20 cellular contexts compared by ENCODE assay signal in the genomic region with DNA sequence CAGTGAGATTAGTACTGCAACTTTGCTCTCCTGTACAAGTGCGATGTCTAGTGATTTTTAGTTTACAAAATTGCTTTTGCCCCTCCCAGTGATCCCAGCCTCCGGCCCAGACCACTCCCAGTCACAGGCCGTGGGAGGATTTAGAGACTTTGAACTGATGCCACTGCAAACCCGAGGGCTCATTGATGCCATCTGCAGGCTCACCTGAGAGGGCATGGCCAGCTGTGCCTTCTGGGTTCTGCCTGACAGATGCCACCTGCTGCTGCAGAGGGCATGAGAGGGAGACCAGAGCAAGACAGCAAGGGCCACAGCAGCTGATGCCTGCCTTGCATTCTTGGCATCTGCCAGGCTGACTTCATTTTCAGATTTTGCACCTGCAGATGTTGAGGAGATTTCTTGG.
A peak's percentile ranks its signal among the peaks of the same experiment; 100 is the strongest.
DNase-seq lines count a peak whose midpoint lies in the region; ATAC-seq and TF ChIP-seq lines count a peak whose summit lies in the region.
"Had no signal": no experiment of that assay in that cellular context is flagged by ENCODE, and none has a peak within 500 bp of the region (broad histone marks: within the 10 kb centered on the region; RNA-seq: fewer than 3 reads in every experiment).

No MANE protein-coding gene starts in this region.

- no peaks in the 10 kb centered on the region for H3K36me3 ChIP-seq in gastroesophageal sphincter
- H3K36me3 ChIP-seq: MG63, Peyer's patch, right atrium auricular region had no signal

- H3K27me3 ChIP-seq in gastroesophageal sphincter, result no peaks in the 10 kb centered on the region
- H3K27me3 ChIP-seq: hepatocyte, MG63, Peyer's patch, right atrium auricular region had no signal

- H3K4me3 ChIP-seq in LNCaP clone FGC (ENCODE audit: low read depth, low read length) (no peak overlapping the region), gastroesophageal sphincter (no peak overlapping the region)
- H3K4me3 ChIP-seq: hepatocyte, MG63, Peyer's patch, right atrium auricular region had no signal

- peak; percentile 36 for ATAC-seq in esophagus mucosa
- ATAC-seq in gastroesophageal sphincter, result no peak
- ATAC-seq in HG02840 (IDR thresholded peaks at IDR 0.05; ENCODE audit: low FRiP score, unreplicated experiment), result no peak
- ATAC-seq: activated CD8-positive, alpha-beta T cell treated with anti-CD3 and anti-CD28 coated beads for 36 hours had no signal

- no peaks in the 10 kb centered on the region for H3K4me1 ChIP-seq in gastroesophageal sphincter
- H3K4me1 ChIP-seq: Peyer's patch, right atrium auricular region had no signal

- 13 to 39% methylated on average over 3 to 4 of the region's 4 CpGs for WGBS in gastroesophageal sphincter (ENCODE audit: low coverage in 1 of 2), 2 donors

- DNase-seq in DMS 273 treated with DMSO at 0.1 percent for 48 hours (lab: John Stamatoyannopoulos, UW), result peak; percentile 83
- DNase-seq in LNCaP clone FGC (ENCODE audit: low read depth), result peak; percentile 27
- peak; percentile 88 for DNase-seq in NCI-H69 (lab: John Stamatoyannopoulos, UW)
- DNase-seq in EL, result no peak
- DNase-seq in activated T-cell treated with anti-CD3 and anti-CD28 coated beads for 4 hours, result no peak
- DNase-seq: activated CD8-positive, alpha-beta T cell treated with anti-CD3 and anti-CD28 coated beads for 36 hours; activated naive CD4-positive, alpha-beta T cell treated with Interleukin-2 at 50 U/mL for 16 hours; activated T-cell treated with anti-CD3 and anti-CD28 coated beads, Interleukin-2, amount 50 U/mL, for 1 hour; anterior cingulate cortex; caudate nucleus; MG63; NCI-H2081 treated with DMSO at 0.1 percent for 48 hours; NK-92 treated with Interleukin-12 subunit alpha and Interleukin-12 subunit beta, amount 100 ng/mL, for 24 hours; nucleus accumbens; Peyer's patch had no signal

- no peaks in the 10 kb centered on the region for H3K9me3 ChIP-seq in gastroesophageal sphincter
- H3K9me3 ChIP-seq: MG63, Peyer's patch, right atrium auricular region had no signal

- no peak for TF ChIP-seq EP300 in gastroesophageal sphincter (IDR thresholded peaks at IDR 0.05)

- H3K27ac ChIP-seq in gastroesophageal sphincter, result no peak overlapping the region
- H3K27ac ChIP-seq: hepatocyte, Peyer's patch, right atrium auricular region had no signal

- TF ChIP-seq CTCF in LNCaP clone FGC (IDR thresholded peaks at IDR 0.05; ENCODE audit: control insufficient read depth, extremely low read depth, insufficient read depth), result peak; percentile 76
- no peak for TF ChIP-seq CTCF in gastroesophageal sphincter (IDR thresholded peaks at IDR 0.05)

- no peak for TF ChIP-seq POLR2A in gastroesophageal sphincter (IDR thresholded peaks at IDR 0.05)

Comparison
In these comparisons a context has a peak if more than half of its experiments do, and no peak if none do; other contexts are left out.
1. DNase-seq: peak in DMS 273 treated with DMSO at 0.1 percent for 48 hours (single experiment), LNCaP clone FGC (single experiment) and NCI-H69 (single experiment); none in EL (single experiment) and activated T-cell treated with anti-CD3 and anti-CD28 coated beads for 4 hours (single experiment).